In genomic region chr3:13188975-13189374, GRCh38 we compare ENCODE assay signal across 17 cellular contexts.
"Had no signal": no experiment of that assay in that cellular context is flagged by ENCODE, and none has a peak within 500 bp of the region (broad histone marks: within the 10 kb centered on the region; RNA-seq: fewer than 3 reads in every experiment).

No MANE protein-coding gene starts in this region.

- H3K9me3 ChIP-seq: SJCRH30 had no signal

- H3K27ac ChIP-seq: SJCRH30, tibial artery had no signal

- H3K36me3 ChIP-seq: left lung, SJCRH30, tibial artery had no signal

- H3K4me3 Mint-ChIP-seq: activated CD4-positive, alpha-beta T cell treated with anti-CD3 and anti-CD28 coated beads for 36 hours; brain had no signal

- H3K4me3 ChIP-seq: left lung, SJCRH30, tibial artery had no signal

- H3K4me1 ChIP-seq: tibial artery had no signal

- DNase-seq: activated CD8-positive, alpha-beta memory T cell treated with anti-CD3 and anti-CD28 coated beads for 24 hours; activated CD8-positive, alpha-beta memory T cell treated with anti-CD3 and anti-CD28 coated beads, Interleukin-2, amount 50 U/mL, for 48 hours; activated gamma-delta T cell; erythroblast; head of caudate nucleus; naive B cell; nucleus accumbens; retina; stimulated activated CD4-positive, alpha-beta T cell treated with anti-CD3 and anti-CD28 coated beads, Interleukin-12 subunit alpha, Interleukin-12 subunit beta, amount 100 ng/mL, for 4 hours; stimulated activated CD4-positive, alpha-beta T cell treated with anti-CD3 and anti-CD28 coated beads, Interleukin-1b, Interleukin-23, amount 100 ng/mL, for 48 hours; substantia nigra had no signal

- H3K27ac Mint-ChIP-seq: activated naive CD8-positive, alpha-beta T cell had no signal
